ENCODE assay signal across 8 cellular contexts in genomic region chr4:77137435-77137834, GRCh38. TPM values are rescaled to one million over a fixed set of nuclear protein-coding genes. Genes with fewer than 3 reads are reported as not detected.
DNase-seq lines count a peak whose midpoint lies in the region; ATAC-seq and TF ChIP-seq lines count a peak whose summit lies in the region.
"Not testable (repeated sequence)": the region's sequence is repeated elsewhere in the genome, so short reads cannot be mapped to it uniquely, and the experiment has no call there.

No MANE protein-coding gene starts in this region.

- peak overlapping the region in 4 of 11 experiments; percentile 42 to 66 (median 60); a peak in 7 of 22 replicates for H3K27ac ChIP-seq in BLaER1 treated with 17β-estradiol and CSF1 and Interleukin-3, amounts not matched to agents 10 nM and 100 nM
- H3K27ac ChIP-seq in CD8-positive, alpha-beta memory T cell (ENCODE audit: low read depth, low read length); OCI-LY7 (ENCODE audit: low read depth, low read length, poor library complexity, severe bottlenecking): not testable (repeated sequence)
- H3K27ac ChIP-seq in neutrophil: peak overlapping the region; percentile 74

- peak overlapping the region in 4 of 7 donors; percentile 36 to 61 (median 47) for H3K4me3 Mint-ChIP-seq in CD8-positive, alpha-beta memory T cell
- peak overlapping the region; percentile 16 for H3K4me3 Mint-ChIP-seq in activated B cell treated with CpG ODN at 0.5 μM for 24 hours
- peak overlapping the region in 1 of 2 donors; percentile 32 for H3K4me3 Mint-ChIP-seq in effector memory CD8-positive, alpha-beta T cell

- H3K27me3 Mint-ChIP-seq in CD8-positive, alpha-beta memory T cell: peaks cover 2 to 12% of the 10 kb centered on the region in 2 donors
- not testable (repeated sequence) for H3K27me3 Mint-ChIP-seq in activated B cell treated with CpG ODN at 0.5 μM for 24 hours
- H3K27me3 Mint-ChIP-seq in effector memory CD8-positive, alpha-beta T cell: peaks cover 8 to 23% of the 10 kb centered on the region in 2 donors

- not testable (repeated sequence) for H4K20me1 ChIP-seq in BLaER1 treated with 17β-estradiol and CSF1 and Interleukin-3, amounts not matched to agents 10 nM and 100 nM; OCI-LY7 (ENCODE audit: insufficient read depth, low read length)

- not testable (repeated sequence) for H3K9me3 ChIP-seq in BLaER1 treated with 17β-estradiol and CSF1 and Interleukin-3, amounts not matched to agents 10 nM and 100 nM (replicated peaks in 1 of 11); CD8-positive, alpha-beta memory T cell (ENCODE audit: low read length); OCI-LY7 (ENCODE audit: low read length); neutrophil

- not testable (repeated sequence) for H3K79me2 ChIP-seq in OCI-LY7 (ENCODE audit: insufficient read depth, low read depth, low read length)

- H3K9me2 ChIP-seq in OCI-LY7 (ENCODE audit: insufficient read depth, low read length): not testable (repeated sequence)

- CTCF ChIA-PET in CD8-positive, alpha-beta memory T cell (lab: Charles Lee): not testable (repeated sequence)
- CTCF ChIA-PET in OCI-LY7 (lab: Charles Lee; ENCODE audit: unreplicated experiment): interaction anchor here (1.0 kb wide), 1 partner anchor 12 kb away, joined by 4 read pairs; no protein-coding TSS in a partner anchor
- CTCF ChIA-PET in activated B cell treated with CpG ODN at 0.5 μM for 24 hours (lab: Charles Lee): interaction anchor here (0.9 to 1.2 kb wide), 2 partner anchors 11 to 44 kb away, joined by 3 read pairs; no protein-coding TSS in a partner anchor

- H3K9me3 Mint-ChIP-seq in CD8-positive, alpha-beta memory T cell; activated B cell treated with CpG ODN at 0.5 μM for 24 hours; effector memory CD8-positive, alpha-beta T cell: not testable (repeated sequence)

- peak overlapping the region in 3 of 11 experiments; percentile 35 to 60 (median 58); a peak in 4 of 22 replicates for H3K9ac ChIP-seq in BLaER1 treated with 17β-estradiol and CSF1 and Interleukin-3, amounts not matched to agents 10 nM and 100 nM

- intact Hi-C loops in OCI-LY7 (cut with micrococcal nuclease; ENCODE audit: unreplicated experiment); activated B cell treated with CpG ODN at 0.5 μM for 24 hours (cut with micrococcal nuclease): not testable (repeated sequence)

- peak overlapping the region; percentile 81 for H2AFZ ChIP-seq in OCI-LY7 (ENCODE audit: low read length)

- ATAC-seq in HG03280 (IDR thresholded peaks at IDR 0.05; ENCODE audit: unreplicated experiment): peak; percentile 60
- not testable (repeated sequence) for ATAC-seq in activated B cell treated with CpG ODN at 0.5 μM for 24 hours (ENCODE audit: low read depth)
- ATAC-seq in effector memory CD8-positive, alpha-beta T cell (replicated peaks): peak; percentile 61

- peaks cover 0 to 13% (median 0%) of the 10 kb centered on the region in 10 experiments; a peak in 7 of 20 replicates for H3K4me1 ChIP-seq in BLaER1 treated with 17β-estradiol and CSF1 and Interleukin-3, amounts not matched to agents 10 nM and 100 nM
- not testable (repeated sequence) for H3K4me1 ChIP-seq in CD8-positive, alpha-beta memory T cell (ENCODE audit: insufficient read depth, low read length)
- peaks cover 14% of the 10 kb centered on the region for H3K4me1 ChIP-seq in OCI-LY7 (ENCODE audit: insufficient read depth, low read length, poor library complexity, severe bottlenecking)
- H3K4me1 ChIP-seq in neutrophil (ENCODE audit: control insufficient read depth in 1 of 2, insufficient read depth in 1 of 2, low read depth in 1 of 2, low read length in 1 of 2): peaks cover 12 to 14% of the 10 kb centered on the region in 2 experiments

- H3K36me3 Mint-ChIP-seq in CD8-positive, alpha-beta memory T cell; activated B cell treated with CpG ODN at 0.5 μM for 24 hours (ENCODE audit: low read depth); effector memory CD8-positive, alpha-beta T cell (ENCODE audit: insufficient read depth): not testable (repeated sequence)

- DNase-seq in CD8-positive, alpha-beta memory T cell; OCI-LY7 (ENCODE audit: low spot score); activated B cell treated with CpG ODN at 0.5 μM for 24 hours; effector memory CD8-positive, alpha-beta T cell: not testable (repeated sequence)
- DNase-seq in NAMALWA (ENCODE audit: low spot score): peak; percentile 26

- not testable (repeated sequence) for H3K4me1 Mint-ChIP-seq in CD8-positive, alpha-beta memory T cell; activated B cell treated with CpG ODN at 0.5 μM for 24 hours; effector memory CD8-positive, alpha-beta T cell (ENCODE audit: low read depth in 2 of 2)

- H3K27ac Mint-ChIP-seq in CD8-positive, alpha-beta memory T cell: peak overlapping the region in 3 of 8 donors; percentile 8 to 70 (median 67)
- not testable (repeated sequence) for H3K27ac Mint-ChIP-seq in activated B cell treated with CpG ODN at 0.5 μM for 24 hours; effector memory CD8-positive, alpha-beta T cell

- H3K36me3 ChIP-seq in BLaER1 treated with 17β-estradiol and CSF1 and Interleukin-3, amounts not matched to agents 10 nM and 100 nM; CD8-positive, alpha-beta memory T cell (ENCODE audit: insufficient read depth, low read length); OCI-LY7 (ENCODE audit: insufficient read depth, low read length); neutrophil: not testable (repeated sequence)

- POLR2A ChIA-PET in CD8-positive, alpha-beta memory T cell (lab: Charles Lee): not testable (repeated sequence)
- POLR2A ChIA-PET in OCI-LY7 (lab: Charles Lee): interaction anchor here (1.1 to 17.5 kb wide), 6 partner anchors 10 to 71 kb away, joined by 3 to 213 read pairs (median 8); partner anchors contain the start of genes CCNG2 and CCNI
- POLR2A ChIA-PET in activated B cell treated with CpG ODN at 0.5 μM for 24 hours (lab: Charles Lee): interaction anchor here (0.9 to 2.7 kb wide), 4 partner anchors 9 to 18 kb away, joined by 3 to 10 read pairs (median 4); no protein-coding TSS in a partner anchor

- H3K4me3 ChIP-seq in BLaER1 treated with 17β-estradiol and CSF1 and Interleukin-3, amounts not matched to agents 10 nM and 100 nM; CD8-positive, alpha-beta memory T cell (ENCODE audit: low read length); OCI-LY7 (ENCODE audit: low read depth, low read length, poor library complexity, severe bottlenecking): not testable (repeated sequence)
- peak overlapping the region; percentile 0 to 12 for H3K4me3 ChIP-seq in neutrophil (ENCODE audit: low read depth in 1 of 2, low read length in 1 of 2)

- not testable (repeated sequence) for TF ChIP-seq CTCF in OCI-LY7 (conservative IDR thresholded peaks at IDR 0.05; ENCODE audit: low read length); activated B cell treated with CpG ODN at 0.5 μM for 24 hours (IDR thresholded peaks at IDR 0.05); neutrophil (IDR thresholded peaks at IDR 0.05)

- H3K4me2 ChIP-seq in BLaER1 treated with 17β-estradiol and CSF1 and Interleukin-3, amounts not matched to agents 10 nM and 100 nM: peak overlapping the region in 6 of 11 experiments; percentile 7 to 71 (median 59); a peak in 10 of 22 replicates
- peak overlapping the region; percentile 28; the same call in 1 of the 2 replicates for H3K4me2 ChIP-seq in OCI-LY7 (ENCODE audit: low read length)

- BruUV-seq in OCI-LY7 (replicated peaks; lab: Mats Ljungman, UMichigan): not testable (repeated sequence)

- H3K27me3 ChIP-seq in BLaER1 treated with 17β-estradiol and CSF1 and Interleukin-3, amounts not matched to agents 10 nM and 100 nM; CD8-positive, alpha-beta memory T cell (ENCODE audit: insufficient read depth, low read length, poor library complexity, severe bottlenecking); neutrophil: not testable (repeated sequence)

RNA-seq across cellular contexts. Expression of gene CCNG2, which starts 19.6 kb away (rescaled TPM):
- total RNA-seq in CD8-positive, alpha-beta memory T cell: 1 to 10 TPM; 3.7 to 4.0 TPM
- 23.9 TPM for polyA plus RNA-seq in CD8-positive, alpha-beta memory T cell
- total RNA-seq in OCI-LY7 (2014; rRNA removed; shearing (Covaris generic)): 13.1 and 16.6 TPM in 2 replicates
- total RNA-seq in OCI-LY7 (2022): 87.4 and 104 TPM in 2 replicates
- total RNA-seq in activated B cell treated with CpG ODN at 0.5 μM for 24 hours: 32.0 and 34.6 TPM in 2 replicates
